23 cellular contexts compared by ENCODE assay signal in the genomic region with DNA sequence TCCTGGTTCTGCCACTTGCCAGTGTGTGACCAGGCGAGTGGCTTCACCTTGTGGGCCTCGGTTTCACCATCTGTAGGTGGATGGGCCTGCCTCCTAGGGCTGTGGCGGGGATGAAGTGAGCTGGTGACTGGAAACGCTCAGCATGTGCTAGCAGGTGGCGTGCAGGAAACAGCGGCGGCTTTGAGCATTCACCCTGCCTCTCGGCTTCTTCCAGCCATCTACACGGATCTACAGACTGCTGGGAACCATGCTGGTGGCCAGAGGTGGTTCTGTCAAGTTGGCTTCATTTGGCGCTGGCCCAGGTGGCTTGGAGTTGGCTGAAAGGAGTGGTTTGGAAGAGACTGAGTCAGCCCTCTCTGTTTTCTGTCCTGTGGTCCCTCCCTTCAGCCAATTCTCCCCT.
A peak's percentile ranks its signal among the peaks of the same experiment; 100 is the strongest.
DNase-seq lines count a peak whose midpoint lies in the region; ATAC-seq, FAIRE-seq and TF ChIP-seq lines count a peak whose summit lies in the region.
"Had no signal": no experiment of that assay in that cellular context is flagged by ENCODE, and none has a peak within 500 bp of the region (broad histone marks: within the 10 kb centered on the region; RNA-seq: fewer than 3 reads in every experiment).

No MANE protein-coding gene starts in this region.

- no peak for TF ChIP-seq POLR2A in K562 (conservative IDR thresholded peaks at IDR 0.05)
- no peak for TF ChIP-seq POLR2A in GM18505 (IDR thresholded peaks at IDR 0.05; ENCODE audit: borderline replicate concordance, extremely low read depth, insufficient read depth, insufficient read length)

- CTCF ChIA-PET in K562 (lab: Yijun Ruan, JAX; ENCODE audit: low intra/inter-chr PET ratio): no interaction called here

- FAIRE-seq in K562 (lab: Jason Lieb, UNC): no peak
- FAIRE-seq: GM12878, GM18507, H54 had no signal

- BruUV-seq in K562 (replicated peaks; lab: Mats Ljungman, UMichigan): no TSS peak

- POLR2A ChIA-PET in K562 (lab: Yijun Ruan, JAX): interaction anchor here (0.8 kb wide), 1 partner anchor 11 kb away, joined by 4 read pairs; no protein-coding TSS in a partner anchor

- no peak for DNase-seq in activated T-cell treated with anti-CD3 and anti-CD28 coated beads, Interleukin-2, amount 50 U/mL, for 24 hours
- no peak for DNase-seq in activated T-cell treated with anti-CD3 and anti-CD28 coated beads, Interleukin-2, amount 50 U/mL, for 1 hour
- no peak for DNase-seq in DND-41
- no peak for DNase-seq in K562 (ENCODE audit: extremely low read depth in 1 of 4, low spot score in 3 of 4)
- no peak for DNase-seq in stimulated activated effector memory CD8-positive, alpha-beta T cell treated with anti-CD3 and anti-CD28 coated beads, Interleukin-12 subunit alpha, Interleukin-12 subunit beta, amount 100 ng/mL, for 72 hours (ENCODE audit: low spot score in 2 of 2)
- no peak for DNase-seq in stimulated activated CD4-positive, alpha-beta T cell treated with anti-CD3 and anti-CD28 coated beads, Interleukin-2, amount 100 ng/mL, for 24 hours
- DNase-seq: 8988T; Calu3; CD4-positive, alpha-beta memory T cell; DMS79 treated with DMSO at 0.1 percent for 48 hours; EL; GM23248; HCEC 1CT; IMR-90; KBM-7 had no signal

- no peaks in the 10 kb centered on the region for H3K27me3 ChIP-seq in DND-41 (ENCODE audit: insufficient read depth, low read length, poor library complexity)
- H3K27me3 ChIP-seq in K562 (ENCODE audit: control insufficient read depth in 2 of 2, insufficient read depth in 2 of 2, low read length in 2 of 2): peaks cover 0 to 4% of the 10 kb centered on the region in 2 experiments; a peak in 1 of 5 replicates
- H3K27me3 ChIP-seq: BLaER1 had no signal

- no peaks in the 10 kb centered on the region for H3K4me1 ChIP-seq in DND-41 (ENCODE audit: insufficient read depth, low read length)
- peaks cover 0 to 2% of the 10 kb centered on the region in 2 experiments; a peak in 1 of 5 replicates for H3K4me1 ChIP-seq in K562 (replicated peaks in 1 of 2; ENCODE audit: control insufficient read depth in 2 of 2, insufficient read depth in 2 of 2, low read length in 2 of 2)

- WGBS in K562 (ENCODE audit: insufficient coverage, low coverage, missing lambda C conversion rate): 90% methylated on average over 10 of the region's 10 CpGs

- no peak overlapping the region for H3K4me3 ChIP-seq in DND-41 (ENCODE audit: low read depth in 1 of 2, low read length in 2 of 2)
- no peak overlapping the region for H3K4me3 ChIP-seq in K562
- H3K4me3 ChIP-seq: BLaER1, GM12878, GM23248 had no signal

- TF ChIP-seq EP300 in K562 (IDR thresholded peaks at IDR 0.05; ENCODE audit: low read length): no peak

- no peak overlapping the region for H3K4me2 ChIP-seq in DND-41 (ENCODE audit: insufficient read depth, low read length)
- no peak overlapping the region for H3K4me2 ChIP-seq in K562 (ENCODE audit: insufficient read depth, low read length)

- TF ChIP-seq RAD21 in K562 (CRISPR knock-in tag; conservative IDR thresholded peaks at IDR 0.05 in 1 of 2, IDR thresholded peaks at IDR 0.05 in 1 of 2): no peak

- H3K27ac Mint-ChIP-seq in activated T-cell treated with anti-CD3 and anti-CD28 coated beads, Interleukin-2, amount 50 U/mL, for 24 hours: peak overlapping the region; percentile 50
- H3K27ac Mint-ChIP-seq in stimulated activated effector memory CD8-positive, alpha-beta T cell treated with anti-CD3 and anti-CD28 coated beads, Interleukin-12 subunit alpha, Interleukin-12 subunit beta, amount 100 ng/mL, for 72 hours: peak overlapping the region; percentile 56

- peaks cover 65% of the 10 kb centered on the region for H3K36me3 Mint-ChIP-seq in activated T-cell treated with anti-CD3 and anti-CD28 coated beads, Interleukin-2, amount 50 U/mL, for 24 hours (ENCODE audit: low read depth)
- peaks cover 87% of the 10 kb centered on the region for H3K36me3 Mint-ChIP-seq in stimulated activated effector memory CD8-positive, alpha-beta T cell treated with anti-CD3 and anti-CD28 coated beads, Interleukin-12 subunit alpha, Interleukin-12 subunit beta, amount 100 ng/mL, for 72 hours

- no peaks in the 10 kb centered on the region for H3K79me2 ChIP-seq in DND-41 (ENCODE audit: insufficient read depth, low read length)
- no peaks in the 10 kb centered on the region for H3K79me2 ChIP-seq in K562 (ENCODE audit: control insufficient read depth, insufficient read depth, low read length)

- H3K27me3 Mint-ChIP-seq in activated T-cell treated with anti-CD3 and anti-CD28 coated beads, Interleukin-2, amount 50 U/mL, for 24 hours: no peaks in the 10 kb centered on the region
- H3K27me3 Mint-ChIP-seq: CD4-positive, alpha-beta memory T cell had no signal

- in situ Hi-C loops in K562 (cut with MboI): no loop called here

- intact Hi-C loops in K562 (cut with micrococcal nuclease): no loop called here

- H3K27ac ChIP-seq in DND-41 (ENCODE audit: low read length) (no peak overlapping the region; the same call in 1 of the 2 replicates), K562 (ENCODE audit: extremely low read depth, low read depth, low read length) (no peak overlapping the region)
- H3K27ac ChIP-seq: GM23248, HL-60 had no signal

- no peaks in the 10 kb centered on the region for H3K9me1 ChIP-seq in K562 (ENCODE audit: control insufficient read depth, insufficient read depth, low read length)

- TF ChIP-seq CTCF in DND-41 (IDR thresholded peaks at IDR 0.05; ENCODE audit: borderline replicate concordance, extremely low read depth, low read length, poor library complexity, severe bottlenecking): no peak
- no peak for TF ChIP-seq CTCF in K562 (IDR thresholded peaks at IDR 0.05 in 2 of 3, conservative IDR thresholded peaks at IDR 0.05 in 1 of 3; ENCODE audit: insufficient read depth in 2 of 3, low read depth in 1 of 3, low read length in 3 of 3)

- ATAC-seq in DND-41 (ENCODE audit: insufficient read depth, low read depth) (peak; percentile 9; the same call in 1 of the 3 replicates), K562 (no peak), GM18505 (IDR thresholded peaks at IDR 0.05; ENCODE audit: unreplicated experiment) (no peak), GM18517 (IDR thresholded peaks at IDR 0.05; ENCODE audit: unreplicated experiment) (no peak)
- no peak for ATAC-seq in stimulated activated effector memory CD8-positive, alpha-beta T cell treated with anti-CD3 and anti-CD28 coated beads, Interleukin-12 subunit alpha, Interleukin-12 subunit beta, amount 100 ng/mL, for 72 hours
- ATAC-seq: GM12878 had no signal

- H3K9me3 Mint-ChIP-seq in activated T-cell treated with anti-CD3 and anti-CD28 coated beads, Interleukin-2, amount 50 U/mL, for 24 hours: no peaks in the 10 kb centered on the region
- H3K9me3 Mint-ChIP-seq in stimulated activated effector memory CD8-positive, alpha-beta T cell treated with anti-CD3 and anti-CD28 coated beads, Interleukin-12 subunit alpha, Interleukin-12 subunit beta, amount 100 ng/mL, for 72 hours: no peaks in the 10 kb centered on the region
- H3K9me3 Mint-ChIP-seq: CD14-positive monocyte; CD4-positive, alpha-beta memory T cell had no signal

- H3K9ac ChIP-seq in DND-41 (ENCODE audit: low read depth, low read length) (no peak overlapping the region), K562 (ENCODE audit: insufficient read depth in 1 of 2, low read depth in 2 of 2, low read length in 2 of 2) (peak overlapping the region in 1 of 2 experiments; percentile 31; a peak in 1 of 4 replicates)
- H3K9ac ChIP-seq: BLaER1, GM23248 had no signal

- H3K9me3 ChIP-seq in DND-41 (ENCODE audit: insufficient read depth, low read length, severe bottlenecking): no peaks in the 10 kb centered on the region
- no peaks in the 10 kb centered on the region for H3K9me3 ChIP-seq in K562 (replicated peaks; ENCODE audit: control insufficient read depth, insufficient read depth, low read depth, low read length)
- H3K9me3 ChIP-seq: BLaER1 had no signal

- H2AFZ ChIP-seq in DND-41 (ENCODE audit: low read depth, low read length) (no peak overlapping the region), K562 (ENCODE audit: low read depth, low read length) (no peak overlapping the region)
- H2AFZ ChIP-seq: GM23248 had no signal

- no peak overlapping the region for H3K4me3 Mint-ChIP-seq in activated T-cell treated with anti-CD3 and anti-CD28 coated beads, Interleukin-2, amount 50 U/mL, for 24 hours
- no peak overlapping the region for H3K4me3 Mint-ChIP-seq in stimulated activated effector memory CD8-positive, alpha-beta T cell treated with anti-CD3 and anti-CD28 coated beads, Interleukin-12 subunit alpha, Interleukin-12 subunit beta, amount 100 ng/mL, for 72 hours
- H3K4me3 Mint-ChIP-seq: CD14-positive monocyte; CD4-positive, alpha-beta memory T cell had no signal

- peaks cover 54% of the 10 kb centered on the region for H3K36me3 ChIP-seq in DND-41 (ENCODE audit: insufficient read depth, low read length)
- H3K36me3 ChIP-seq in K562 (ENCODE audit: control insufficient read depth, insufficient read depth, low read length): peaks cover 51% of the 10 kb centered on the region; the same call in 2 of the 3 replicates

- H3K4me1 Mint-ChIP-seq in activated T-cell treated with anti-CD3 and anti-CD28 coated beads, Interleukin-2, amount 50 U/mL, for 24 hours (ENCODE audit: low read depth): peaks cover under 1% of the 10 kb centered on the region
- H3K4me1 Mint-ChIP-seq in stimulated activated effector memory CD8-positive, alpha-beta T cell treated with anti-CD3 and anti-CD28 coated beads, Interleukin-12 subunit alpha, Interleukin-12 subunit beta, amount 100 ng/mL, for 72 hours: peaks cover 4% of the 10 kb centered on the region
- H3K4me1 Mint-ChIP-seq: CD14-positive monocyte had no signal

- H4K20me1 ChIP-seq in DND-41 (ENCODE audit: insufficient read depth, low read length) (no peaks in the 10 kb centered on the region), K562 (replicated peaks; ENCODE audit: control insufficient read depth, insufficient read depth, low read length) (no peaks in the 10 kb centered on the region)

TF ChIP-seq in K562, 482 proteins besides CTCF, POLR2A, EP300 and RAD21:
- no peak for TF ChIP-seq JUNB (CRISPR knock-in tag; conservative IDR thresholded peaks at IDR 0.05)
- TF ChIP-seq RBM22 (IDR thresholded peaks at IDR 0.05; ENCODE audit: low read depth, low read length, poor library complexity, severe bottlenecking): peak; percentile 48
- no peak for TF ChIP-seq SETDB1 (IDR thresholded peaks at IDR 0.05; ENCODE audit: low read length)
- TF ChIP-seq ZBTB33 (CRISPR knock-in tag; IDR thresholded peaks at IDR 0.05): peak; percentile 85
